In genomic region chr7:22726345-22726848, GRCh38 we compare ENCODE assay signal across 8 cellular contexts. TPM values are rescaled to one million over a fixed set of nuclear protein-coding genes. Genes with fewer than 3 reads are reported as not detected.
DNase-seq lines count a peak whose midpoint lies in the region; ATAC-seq, FAIRE-seq and TF ChIP-seq lines count a peak whose summit lies in the region.

No MANE protein-coding gene starts in this region.

- TF ChIP-seq CTCF in Caco-2 (IDR thresholded peaks at IDR 0.05; ENCODE audit: insufficient read depth in 1 of 2, low read depth in 1 of 2, low read length in 1 of 2, severe bottlenecking in 1 of 2, unreplicated experiment in 1 of 2) (peak; percentile 69 to 75), OCI-LY1 (IDR thresholded peaks at IDR 0.05; ENCODE audit: low read length) (peak; percentile 72), pancreas (IDR thresholded peaks at IDR 0.05) (peak in 3 of 4 donors; percentile 13 to 39 (median 15)), vagina (IDR thresholded peaks at IDR 0.05) (peak in 1 of 3 experiments; percentile 46)

- H3K9me3 ChIP-seq in Caco-2 = no peaks in the 10 kb centered on the region
- no peaks in the 10 kb centered on the region for H3K9me3 ChIP-seq in OCI-LY1 (ENCODE audit: low read length)
- H3K9me3 ChIP-seq in pancreas = no peaks in the 10 kb centered on the region
- H3K9me3 ChIP-seq in vagina = no peaks in the 10 kb centered on the region

- no peaks in the 10 kb centered on the region for H3F3A ChIP-seq in OCI-LY1 (ENCODE audit: insufficient read depth, low read length)

- H3K27ac Mint-ChIP-seq in Caco-2 (ENCODE audit: unreplicated experiment) = peak overlapping the region; percentile 46

- ATAC-seq in HG03432 (IDR thresholded peaks at IDR 0.05; ENCODE audit: unreplicated experiment) = peak; percentile 74
- ATAC-seq in activated T-cell treated with anti-CD3 and anti-CD28 coated beads, Interleukin-2, amount 50 U/mL, for 4 hours = peak; percentile 81 to 88
- peak; percentile 77 to 87 (median 79) for ATAC-seq in pancreas

- peak; percentile 73 to 75 for DNase-seq in Caco-2
- peak; percentile 33 for DNase-seq in GM19240 (ENCODE audit: insufficient read length, low spot score)
- DNase-seq in activated T-cell treated with anti-CD3 and anti-CD28 coated beads, Interleukin-2, amount 50 U/mL, for 4 hours = peak; percentile 29
- DNase-seq in fibroblast of the conjunctiva (ENCODE audit: low read depth) = peak; percentile 82
- peak in 5 of 6 donors; percentile 24 to 53 (median 36) for DNase-seq in pancreas
- DNase-seq in vagina (ENCODE audit: extremely low spot score in 2 of 2) = peak in 1 of 2 donors; percentile 90

- no peak overlapping the region for H3K4me3 Mint-ChIP-seq in Caco-2 (ENCODE audit: unreplicated experiment)
- H3K4me3 Mint-ChIP-seq in activated T-cell treated with anti-CD3 and anti-CD28 coated beads, Interleukin-2, amount 50 U/mL, for 4 hours = peak overlapping the region; percentile 75

- H3K27ac ChIP-seq in OCI-LY1 (ENCODE audit: low read depth, low read length, poor library complexity, severe bottlenecking) (no peak overlapping the region), pancreas (no peak overlapping the region), vagina (peak overlapping the region; percentile 67)

- CTCF ChIA-PET in Caco-2 (lab: Charles Lee) = interaction anchor here (0.6 to 5.3 kb wide), 6 partner anchors 10 to 165 kb away, joined by 3 to 95 read pairs (median 4); no protein-coding TSS in a partner anchor

- no peak overlapping the region for H2AFZ ChIP-seq in OCI-LY1 (ENCODE audit: low read length)

- H3K9ac ChIP-seq in OCI-LY1 (ENCODE audit: low read length) = no peak overlapping the region

- no peaks in the 10 kb centered on the region for H3K79me2 ChIP-seq in OCI-LY1 (ENCODE audit: insufficient read depth, low read length)

- H3K4me3 ChIP-seq in Caco-2 (ENCODE audit: low read depth, low read length) = no peak overlapping the region
- no peak overlapping the region for H3K4me3 ChIP-seq in OCI-LY1 (ENCODE audit: low read depth, low read length, poor library complexity, severe bottlenecking)
- no peak overlapping the region for H3K4me3 ChIP-seq in pancreas
- H3K4me3 ChIP-seq in vagina = peak overlapping the region; percentile 35 to 37

- no peaks in the 10 kb centered on the region for H3K36me3 ChIP-seq in Caco-2 (ENCODE audit: control insufficient read depth, insufficient read depth, low read length)
- H3K36me3 ChIP-seq in OCI-LY1 (ENCODE audit: insufficient read depth, low read length) = no peaks in the 10 kb centered on the region
- no peaks in the 10 kb centered on the region for H3K36me3 ChIP-seq in pancreas
- no peaks in the 10 kb centered on the region for H3K36me3 ChIP-seq in vagina

- H4K20me1 ChIP-seq in OCI-LY1 (ENCODE audit: insufficient read depth, low read length) = no peaks in the 10 kb centered on the region

- H3K9me2 ChIP-seq in OCI-LY1 (ENCODE audit: low read depth, low read length) = no peaks in the 10 kb centered on the region

- FAIRE-seq in pancreas (lab: Jason Lieb, UNC) = no peak

- H3K27me3 ChIP-seq in Caco-2 (replicated peaks; ENCODE audit: control insufficient read depth, insufficient read depth, low read length) = no peaks in the 10 kb centered on the region
- peaks cover 8% of the 10 kb centered on the region for H3K27me3 ChIP-seq in OCI-LY1 (ENCODE audit: insufficient read depth, low read length)
- H3K27me3 ChIP-seq in pancreas = no peaks in the 10 kb centered on the region
- H3K27me3 ChIP-seq in vagina = no peaks in the 10 kb centered on the region

- intact Hi-C loops in Caco-2 (cut with micrococcal nuclease; ENCODE audit: unreplicated experiment) = loop anchor here (1.0 to 5.0 kb wide), 4 partner anchors 54 to 166 kb away; no protein-coding TSS in a partner anchor
- intact Hi-C loops in pancreas (cut with DNase I) = loop anchor here in 1 of 3 donors (5.0 to 10.0 kb wide), 2 partner anchors 169 to 328 kb away; no protein-coding TSS in a partner anchor
- intact Hi-C loops in vagina (cut with DNase I) = loop anchor here (5.0 kb wide), 1 partner anchor 149 kb away; no protein-coding TSS in a partner anchor

- H3K9me3 Mint-ChIP-seq in Caco-2 (ENCODE audit: unreplicated experiment) = no peaks in the 10 kb centered on the region
- H3K9me3 Mint-ChIP-seq in activated T-cell treated with anti-CD3 and anti-CD28 coated beads, Interleukin-2, amount 50 U/mL, for 4 hours = no peaks in the 10 kb centered on the region

- peaks cover 12% of the 10 kb centered on the region for H3K4me1 Mint-ChIP-seq in Caco-2 (ENCODE audit: low read depth, unreplicated experiment)
- peaks cover 23% of the 10 kb centered on the region for H3K4me1 Mint-ChIP-seq in activated T-cell treated with anti-CD3 and anti-CD28 coated beads, Interleukin-2, amount 50 U/mL, for 4 hours (ENCODE audit: low read depth)

- H3K36me3 Mint-ChIP-seq in Caco-2 (ENCODE audit: insufficient read depth, unreplicated experiment) = no peaks in the 10 kb centered on the region
- no peaks in the 10 kb centered on the region for H3K36me3 Mint-ChIP-seq in activated T-cell treated with anti-CD3 and anti-CD28 coated beads, Interleukin-2, amount 50 U/mL, for 4 hours (ENCODE audit: insufficient read depth)

- peaks cover 16% of the 10 kb centered on the region for H3K4me1 ChIP-seq in Caco-2
- H3K4me1 ChIP-seq in OCI-LY1 (ENCODE audit: insufficient read depth, low read length, severe bottlenecking) = no peaks in the 10 kb centered on the region
- no peaks in the 10 kb centered on the region for H3K4me1 ChIP-seq in pancreas
- H3K4me1 ChIP-seq in vagina = peaks cover 10% of the 10 kb centered on the region

- no TSS peak for BruUV-seq in Caco-2 (replicated peaks; lab: Mats Ljungman, UMichigan)

- WGBS in pancreas, 2 donors = 10 to 17% methylated on average over 7 of the region's 7 CpGs

- no peak overlapping the region for H3K4me2 ChIP-seq in OCI-LY1 (ENCODE audit: low read length)

- TF ChIP-seq POLR2A in vagina (IDR thresholded peaks at IDR 0.05) = no peak

- POLR2A ChIA-PET in Caco-2 (lab: Charles Lee) = interaction anchor here (0.6 to 0.9 kb wide), 3 partner anchors 60 to 164 kb away, joined by 3 read pairs; no protein-coding TSS in a partner anchor

- no peaks in the 10 kb centered on the region for H3K27me3 Mint-ChIP-seq in Caco-2 (ENCODE audit: insufficient read depth, unreplicated experiment)
- H3K27me3 Mint-ChIP-seq in activated T-cell treated with anti-CD3 and anti-CD28 coated beads, Interleukin-2, amount 50 U/mL, for 4 hours (ENCODE audit: low read depth) = peaks cover 10% of the 10 kb centered on the region

RNA-seq across cellular contexts. Expression of gene IL6, which starts 0.6 kb away (rescaled TPM):
- total RNA-seq in Caco-2 (2022) (not detected in 2 replicates), pancreas (1 to 10 TPM in 2 of 6 donors, under 1 TPM in 4; 0.22 to 1.7 (median 0.34) TPM), vagina (12.0 TPM)
- 10 to 100 TPM in 2 of 3 donors, 1 to 10 TPM in 1; 9.3 to 35.4 (median 10.0) TPM for total RNA-seq in activated T-cell treated with anti-CD3 and anti-CD28 coated beads, Interleukin-2, amount 50 U/mL, for 4 hours
- 1 to 10 TPM in 1 of 2 donors, under 1 TPM in 1; 0.68 to 3.1 TPM for polyA plus RNA-seq in pancreas

Comparison
In these comparisons a context has a peak if more than half of its experiments do, and no peak if none do; other contexts are left out.
1. H3K4me3 ChIP-seq: peak in vagina (2 of 2); none in Caco-2 (single experiment), OCI-LY1 (single experiment) and pancreas (0 of 4).
2. Peak in every context shown above with its lines, with median percentiles within 50 percentile points of each other: ATAC-seq.